Comparison of ENCODE assay signal across 9 cellular contexts in genomic region chr18:54147439-54147838, GRCh38.
DNase-seq lines count a peak whose midpoint lies in the region; ATAC-seq and TF ChIP-seq lines count a peak whose summit lies in the region.
"Had no signal": no experiment of that assay in that cellular context is flagged by ENCODE, and none has a peak within 500 bp of the region (broad histone marks: within the 10 kb centered on the region; RNA-seq: fewer than 3 reads in every experiment).

No MANE protein-coding gene starts in this region.

- H3K4me3 ChIP-seq in uterus: no peak overlapping the region
- H3K4me3 ChIP-seq: esophagus muscularis mucosa had no signal

- no peak for TF ChIP-seq POLR2A in uterus (IDR thresholded peaks at IDR 0.05)

- H3K36me3 ChIP-seq in uterus: no peaks in the 10 kb centered on the region

- DNase-seq in epithelial cell of prostate (ENCODE audit: low read depth, low spot score) (no peak), HuH-7.5 (ENCODE audit: low spot score) (no peak), uterus (no peak), NCI-H526 (lab: John Stamatoyannopoulos, UW) (no peak)
- DNase-seq: NCI-H526 treated with DMSO at 0.1 percent for 48 hours had no signal

- ATAC-seq in GM18868 (IDR thresholded peaks at IDR 0.05; ENCODE audit: unreplicated experiment) (peak; percentile 80), GM21447 (IDR thresholded peaks at IDR 0.05; ENCODE audit: unreplicated experiment) (peak; percentile 81), HG03342 (IDR thresholded peaks at IDR 0.05; ENCODE audit: unreplicated experiment) (peak; percentile 75)

- TF ChIP-seq CTCF in uterus (IDR thresholded peaks at IDR 0.05): no peak

- H3K9me3 ChIP-seq in uterus: no peaks in the 10 kb centered on the region

- H3K27ac ChIP-seq in epithelial cell of prostate: peak overlapping the region; percentile 96
- no peak overlapping the region for H3K27ac ChIP-seq in uterus
- H3K27ac ChIP-seq: esophagus muscularis mucosa had no signal

- intact Hi-C loops in uterus (cut with DNase I; ENCODE audit: low total_unique reads): no loop called here

- no peaks in the 10 kb centered on the region for H3K27me3 ChIP-seq in uterus
- H3K27me3 ChIP-seq: esophagus muscularis mucosa had no signal

- peaks cover 0 to 3% of the 10 kb centered on the region in 2 donors for H3K4me1 ChIP-seq in uterus
